Comparison of ENCODE assay signal across 8 cellular contexts in the genomic region with DNA sequence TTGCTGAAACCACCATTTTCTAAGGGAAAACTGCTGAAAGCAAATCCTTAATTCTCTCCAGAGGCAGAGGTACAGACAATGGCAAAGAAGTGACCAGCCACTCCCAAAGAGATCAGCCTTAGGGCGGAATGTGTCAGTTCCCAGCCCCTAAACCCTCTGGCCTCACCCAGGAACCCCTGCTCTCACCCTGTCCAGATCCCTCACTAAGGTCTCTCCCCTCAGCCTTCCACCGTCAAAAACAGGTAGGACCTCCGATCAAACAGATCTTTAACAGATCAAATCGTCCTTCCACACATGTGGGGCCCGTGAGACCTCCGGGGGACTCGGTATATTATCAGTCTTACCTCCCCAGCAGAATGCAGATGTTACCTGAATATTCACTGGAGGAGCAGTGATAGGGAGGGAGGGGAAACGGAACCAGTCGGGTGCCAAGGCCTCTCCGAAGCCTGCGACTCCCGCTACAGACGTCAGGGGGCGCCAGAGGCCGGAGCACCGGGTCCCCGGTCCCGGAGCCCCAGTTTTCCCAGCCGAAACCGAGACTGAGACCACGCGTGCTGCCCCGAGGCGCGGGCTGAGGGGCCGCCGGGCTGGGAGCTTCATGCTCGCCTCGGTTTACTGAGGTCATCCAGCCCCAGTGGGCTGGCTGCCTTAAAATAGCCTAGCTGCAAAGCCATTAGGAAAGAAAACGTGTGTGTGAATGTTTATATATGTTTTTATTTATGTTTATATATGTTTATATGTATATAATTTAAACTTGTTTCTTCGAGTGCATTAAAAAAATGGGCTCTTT. TPM values are rescaled to one million over a fixed set of nuclear protein-coding genes. Genes with fewer than 3 reads are reported as not detected.
DNase-seq lines count a peak whose midpoint lies in the region; ATAC-seq and TF ChIP-seq lines count a peak whose summit lies in the region.

No MANE protein-coding gene starts in this region.

- H3K4me3 ChIP-seq in ACC112 (ENCODE audit: low read depth, low read length): peak overlapping the region; percentile 65
- no peak overlapping the region for H3K4me3 ChIP-seq in lung

- CTCF ChIA-PET in activated CD4-positive, alpha-beta T cell treated with anti-CD3 and anti-CD28 coated beads, Interleukin-2, amount 10 ng/mL, durations not matched to agents 7 days and 5 days (lab: Charles Lee): interaction anchor here (1.0 to 2.2 kb wide), 6 partner anchors 9 to 160 kb away, joined by 3 to 13 read pairs (median 4); a partner anchor contains a TSS

- 8 to 9% methylated on average over 30 to 31 of the region's 31 CpGs for WGBS in lung, 2 donors

- no peak overlapping the region for H3K4me3 Mint-ChIP-seq in activated CD4-positive, alpha-beta T cell treated with anti-CD3 and anti-CD28 coated beads, Interleukin-2, amount 10 ng/mL, durations not matched to agents 7 days and 5 days
- H3K4me3 Mint-ChIP-seq in dendritic cell treated with granulocyte-macrophage colony-stimulating factor and Interleukin-4, amounts not matched to agents 40 ng/mL and 50 ng/mL, for 4 days: peak overlapping the region; percentile 60

- H3K27ac ChIP-seq in ACC112 (ENCODE audit: low read depth, low read length): no peak overlapping the region
- no peak overlapping the region for H3K27ac ChIP-seq in lung (ENCODE audit: low read depth in 1 of 2, low read length in 1 of 2)

- peak; percentile 70 for TF ChIP-seq CTCF in lung (IDR thresholded peaks at IDR 0.05; ENCODE audit: control extremely low read depth, extremely low read depth)

- H3K27me3 ChIP-seq in ACC112 (ENCODE audit: insufficient read depth, low read length) (peaks cover 39% of the 10 kb centered on the region), lung (ENCODE audit: control insufficient read depth, insufficient read depth) (no peaks in the 10 kb centered on the region)

- H3K27me3 Mint-ChIP-seq in activated CD4-positive, alpha-beta T cell treated with anti-CD3 and anti-CD28 coated beads, Interleukin-2, amount 10 ng/mL, durations not matched to agents 7 days and 5 days: no peaks in the 10 kb centered on the region
- H3K27me3 Mint-ChIP-seq in dendritic cell treated with granulocyte-macrophage colony-stimulating factor and Interleukin-4, amounts not matched to agents 40 ng/mL and 50 ng/mL, for 4 days: no peaks in the 10 kb centered on the region

- no peaks in the 10 kb centered on the region for H3K4me1 ChIP-seq in ACC112 (ENCODE audit: control insufficient read depth, insufficient read depth, low read length, unreplicated experiment)
- H3K4me1 ChIP-seq in lung (ENCODE audit: control insufficient read depth in 2 of 2, insufficient read depth in 2 of 2, low read length in 2 of 2): no peaks in the 10 kb centered on the region

- no peaks in the 10 kb centered on the region for H3K79me2 ChIP-seq in ACC112 (ENCODE audit: control insufficient read depth, insufficient read depth, low read length, unreplicated experiment)

- peak; percentile 53 for ATAC-seq in GM18517 (IDR thresholded peaks at IDR 0.05; ENCODE audit: unreplicated experiment)
- ATAC-seq in HG03175 (IDR thresholded peaks at IDR 0.05; ENCODE audit: unreplicated experiment): peak; percentile 86
- ATAC-seq in lung (ENCODE audit: insufficient read depth, low FRiP score): peak; percentile 90

- peaks cover 0 to 3% of the 10 kb centered on the region in 2 donors for H3K9me3 ChIP-seq in lung (ENCODE audit: control insufficient read depth in 2 of 2, insufficient read depth in 1 of 2, low read length in 1 of 2)

- no peaks in the 10 kb centered on the region for H3K9me3 Mint-ChIP-seq in activated CD4-positive, alpha-beta T cell treated with anti-CD3 and anti-CD28 coated beads, Interleukin-2, amount 10 ng/mL, durations not matched to agents 7 days and 5 days
- no peaks in the 10 kb centered on the region for H3K9me3 Mint-ChIP-seq in dendritic cell treated with granulocyte-macrophage colony-stimulating factor and Interleukin-4, amounts not matched to agents 40 ng/mL and 50 ng/mL, for 4 days

- POLR2A ChIA-PET in activated CD4-positive, alpha-beta T cell treated with anti-CD3 and anti-CD28 coated beads, Interleukin-2, amount 10 ng/mL, durations not matched to agents 7 days and 5 days (lab: Charles Lee): no interaction called here

- no peak overlapping the region for H3K27ac Mint-ChIP-seq in activated CD4-positive, alpha-beta T cell treated with anti-CD3 and anti-CD28 coated beads, Interleukin-2, amount 10 ng/mL, durations not matched to agents 7 days and 5 days
- no peak overlapping the region for H3K27ac Mint-ChIP-seq in dendritic cell treated with granulocyte-macrophage colony-stimulating factor and Interleukin-4, amounts not matched to agents 40 ng/mL and 50 ng/mL, for 4 days

- intact Hi-C loops in dendritic cell treated with granulocyte-macrophage colony-stimulating factor and Interleukin-4, amounts not matched to agents 40 ng/mL and 50 ng/mL, for 4 days (cut with micrococcal nuclease): loop anchor here (1.0 to 5.0 kb wide), 6 partner anchors 58 to 466 kb away; a partner anchor contains a TSS

- peaks cover 3% of the 10 kb centered on the region for H3K4me1 Mint-ChIP-seq in activated CD4-positive, alpha-beta T cell treated with anti-CD3 and anti-CD28 coated beads, Interleukin-2, amount 10 ng/mL, durations not matched to agents 7 days and 5 days
- peaks cover 5% of the 10 kb centered on the region for H3K4me1 Mint-ChIP-seq in dendritic cell treated with granulocyte-macrophage colony-stimulating factor and Interleukin-4, amounts not matched to agents 40 ng/mL and 50 ng/mL, for 4 days (ENCODE audit: low read depth)

- H3K36me3 ChIP-seq in ACC112 (ENCODE audit: insufficient read depth, low read length) (no peaks in the 10 kb centered on the region), lung (ENCODE audit: control insufficient read depth in 2 of 2, insufficient read depth in 2 of 2, low read length in 2 of 2) (no peaks in the 10 kb centered on the region)

- H2AFZ ChIP-seq in ACC112 (ENCODE audit: low read length, unreplicated experiment): no peak overlapping the region

- DNase-seq in NCI-H510A (lab: John Stamatoyannopoulos, UW) (peak; percentile 25), lung (ENCODE audit: low spot score) (peak; percentile 79)
- peak; percentile 78 for DNase-seq in activated CD4-positive, alpha-beta T cell treated with anti-CD3 and anti-CD28 coated beads, Interleukin-2, amount 10 ng/mL, durations not matched to agents 7 days and 5 days
- peak; percentile 72 for DNase-seq in stimulated activated CD8-positive, alpha-beta memory T cell treated with anti-CD3 and anti-CD28 coated beads, Interleukin-12 subunit alpha, Interleukin-12 subunit beta, amount 100 ng/mL, for 1 hour (ENCODE audit: low read depth)

- H3K36me3 Mint-ChIP-seq in activated CD4-positive, alpha-beta T cell treated with anti-CD3 and anti-CD28 coated beads, Interleukin-2, amount 10 ng/mL, durations not matched to agents 7 days and 5 days (ENCODE audit: low read depth): no peaks in the 10 kb centered on the region
- H3K36me3 Mint-ChIP-seq in dendritic cell treated with granulocyte-macrophage colony-stimulating factor and Interleukin-4, amounts not matched to agents 40 ng/mL and 50 ng/mL, for 4 days (ENCODE audit: low read depth): no peaks in the 10 kb centered on the region

RNA-seq across cellular contexts. Expression of a gene that starts 23.6 kb away (rescaled TPM):
- total RNA-seq in activated CD4-positive, alpha-beta T cell treated with anti-CD3 and anti-CD28 coated beads, Interleukin-2, amount 10 ng/mL, durations not matched to agents 7 days and 5 days: 1 to 10 TPM; 2.2 to 2.3 TPM
- total RNA-seq in lung: 1 to 10 TPM in 1 of 2 donors, under 1 TPM in 1; 0.26 to 1.5 TPM
- polyA plus RNA-seq in lung: under 1 TPM; 0.69 to 0.71 TPM

RNA-seq across cellular contexts. Expression of a gene that starts 27.3 kb away (rescaled TPM):
- total RNA-seq in activated CD4-positive, alpha-beta T cell treated with anti-CD3 and anti-CD28 coated beads, Interleukin-2, amount 10 ng/mL, durations not matched to agents 7 days and 5 days: not detected
- total RNA-seq in lung: under 1 TPM; 0.09 to 0.57 TPM
- polyA plus RNA-seq in lung: under 1 TPM; 0.02 to 0.08 TPM

Comparison
In these comparisons a context has a peak if more than half of its experiments do, and no peak if none do; other contexts are left out.
1. DNase-seq: peak in every context shown above with its lines; median percentile 79 in lung; 78 in activated CD4-positive, alpha-beta T cell treated with anti-CD3 and anti-CD28 coated beads, Interleukin-2, amount 10 ng/mL, durations not matched to agents 7 days and 5 days; 72 in stimulated activated CD8-positive, alpha-beta memory T cell treated with anti-CD3 and anti-CD28 coated beads, Interleukin-12 subunit alpha, Interleukin-12 subunit beta, amount 100 ng/mL, for 1 hour; 25 in NCI-H510A.